ENCODE assay signal across 2 cellular contexts in the genomic region with DNA sequence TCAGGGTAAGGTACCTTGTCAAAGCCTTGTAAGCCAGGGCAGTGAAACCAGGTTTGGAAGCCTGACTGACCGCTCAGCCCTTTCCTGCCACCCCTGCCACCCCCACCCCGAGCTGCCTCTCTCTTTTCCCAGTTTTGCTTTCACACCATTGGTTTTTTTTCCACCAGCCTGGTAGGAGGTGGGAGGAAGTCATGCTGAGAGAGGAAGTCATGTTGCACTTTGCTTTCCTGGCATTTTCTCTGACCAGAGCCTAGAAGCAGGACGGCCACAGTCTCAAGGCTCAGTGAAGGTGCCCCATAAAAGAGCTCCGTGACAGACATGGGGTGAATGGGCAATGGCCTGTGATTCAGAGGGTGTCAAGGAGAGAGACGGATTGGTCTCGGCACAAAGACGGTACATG.
TF ChIP-seq lines count a peak whose summit lies in the region.

No MANE protein-coding gene starts in this region.

TF ChIP-seq in HEK293, 187 proteins besides CTCF, POLR2A, EP300 and RAD21:
- TF ChIP-seq EGR2 (tag by site-specific recombination; IDR thresholded peaks at IDR 0.05; ENCODE audit: low read depth) = peak; percentile 55
- TF ChIP-seq ZNF776 (tag by site-specific recombination; IDR thresholded peaks at IDR 0.05; ENCODE audit: borderline replicate concordance) = no peak
- TF ChIP-seq ZNF792 (tag by site-specific recombination; IDR thresholded peaks at IDR 0.05) = no peak
- TF ChIP-seq ZIC2 (tag by site-specific recombination; IDR thresholded peaks at IDR 0.05) = peak; percentile 29; the same call in 1 of the 2 replicates
- peak; percentile 54 for TF ChIP-seq ZFHX2 (tag by site-specific recombination; conservative IDR thresholded peaks at IDR 0.05)

TF ChIP-seq in H1, 55 proteins besides CTCF, POLR2A, EP300 and RAD21:
- TF ChIP-seq, protein P1, sequence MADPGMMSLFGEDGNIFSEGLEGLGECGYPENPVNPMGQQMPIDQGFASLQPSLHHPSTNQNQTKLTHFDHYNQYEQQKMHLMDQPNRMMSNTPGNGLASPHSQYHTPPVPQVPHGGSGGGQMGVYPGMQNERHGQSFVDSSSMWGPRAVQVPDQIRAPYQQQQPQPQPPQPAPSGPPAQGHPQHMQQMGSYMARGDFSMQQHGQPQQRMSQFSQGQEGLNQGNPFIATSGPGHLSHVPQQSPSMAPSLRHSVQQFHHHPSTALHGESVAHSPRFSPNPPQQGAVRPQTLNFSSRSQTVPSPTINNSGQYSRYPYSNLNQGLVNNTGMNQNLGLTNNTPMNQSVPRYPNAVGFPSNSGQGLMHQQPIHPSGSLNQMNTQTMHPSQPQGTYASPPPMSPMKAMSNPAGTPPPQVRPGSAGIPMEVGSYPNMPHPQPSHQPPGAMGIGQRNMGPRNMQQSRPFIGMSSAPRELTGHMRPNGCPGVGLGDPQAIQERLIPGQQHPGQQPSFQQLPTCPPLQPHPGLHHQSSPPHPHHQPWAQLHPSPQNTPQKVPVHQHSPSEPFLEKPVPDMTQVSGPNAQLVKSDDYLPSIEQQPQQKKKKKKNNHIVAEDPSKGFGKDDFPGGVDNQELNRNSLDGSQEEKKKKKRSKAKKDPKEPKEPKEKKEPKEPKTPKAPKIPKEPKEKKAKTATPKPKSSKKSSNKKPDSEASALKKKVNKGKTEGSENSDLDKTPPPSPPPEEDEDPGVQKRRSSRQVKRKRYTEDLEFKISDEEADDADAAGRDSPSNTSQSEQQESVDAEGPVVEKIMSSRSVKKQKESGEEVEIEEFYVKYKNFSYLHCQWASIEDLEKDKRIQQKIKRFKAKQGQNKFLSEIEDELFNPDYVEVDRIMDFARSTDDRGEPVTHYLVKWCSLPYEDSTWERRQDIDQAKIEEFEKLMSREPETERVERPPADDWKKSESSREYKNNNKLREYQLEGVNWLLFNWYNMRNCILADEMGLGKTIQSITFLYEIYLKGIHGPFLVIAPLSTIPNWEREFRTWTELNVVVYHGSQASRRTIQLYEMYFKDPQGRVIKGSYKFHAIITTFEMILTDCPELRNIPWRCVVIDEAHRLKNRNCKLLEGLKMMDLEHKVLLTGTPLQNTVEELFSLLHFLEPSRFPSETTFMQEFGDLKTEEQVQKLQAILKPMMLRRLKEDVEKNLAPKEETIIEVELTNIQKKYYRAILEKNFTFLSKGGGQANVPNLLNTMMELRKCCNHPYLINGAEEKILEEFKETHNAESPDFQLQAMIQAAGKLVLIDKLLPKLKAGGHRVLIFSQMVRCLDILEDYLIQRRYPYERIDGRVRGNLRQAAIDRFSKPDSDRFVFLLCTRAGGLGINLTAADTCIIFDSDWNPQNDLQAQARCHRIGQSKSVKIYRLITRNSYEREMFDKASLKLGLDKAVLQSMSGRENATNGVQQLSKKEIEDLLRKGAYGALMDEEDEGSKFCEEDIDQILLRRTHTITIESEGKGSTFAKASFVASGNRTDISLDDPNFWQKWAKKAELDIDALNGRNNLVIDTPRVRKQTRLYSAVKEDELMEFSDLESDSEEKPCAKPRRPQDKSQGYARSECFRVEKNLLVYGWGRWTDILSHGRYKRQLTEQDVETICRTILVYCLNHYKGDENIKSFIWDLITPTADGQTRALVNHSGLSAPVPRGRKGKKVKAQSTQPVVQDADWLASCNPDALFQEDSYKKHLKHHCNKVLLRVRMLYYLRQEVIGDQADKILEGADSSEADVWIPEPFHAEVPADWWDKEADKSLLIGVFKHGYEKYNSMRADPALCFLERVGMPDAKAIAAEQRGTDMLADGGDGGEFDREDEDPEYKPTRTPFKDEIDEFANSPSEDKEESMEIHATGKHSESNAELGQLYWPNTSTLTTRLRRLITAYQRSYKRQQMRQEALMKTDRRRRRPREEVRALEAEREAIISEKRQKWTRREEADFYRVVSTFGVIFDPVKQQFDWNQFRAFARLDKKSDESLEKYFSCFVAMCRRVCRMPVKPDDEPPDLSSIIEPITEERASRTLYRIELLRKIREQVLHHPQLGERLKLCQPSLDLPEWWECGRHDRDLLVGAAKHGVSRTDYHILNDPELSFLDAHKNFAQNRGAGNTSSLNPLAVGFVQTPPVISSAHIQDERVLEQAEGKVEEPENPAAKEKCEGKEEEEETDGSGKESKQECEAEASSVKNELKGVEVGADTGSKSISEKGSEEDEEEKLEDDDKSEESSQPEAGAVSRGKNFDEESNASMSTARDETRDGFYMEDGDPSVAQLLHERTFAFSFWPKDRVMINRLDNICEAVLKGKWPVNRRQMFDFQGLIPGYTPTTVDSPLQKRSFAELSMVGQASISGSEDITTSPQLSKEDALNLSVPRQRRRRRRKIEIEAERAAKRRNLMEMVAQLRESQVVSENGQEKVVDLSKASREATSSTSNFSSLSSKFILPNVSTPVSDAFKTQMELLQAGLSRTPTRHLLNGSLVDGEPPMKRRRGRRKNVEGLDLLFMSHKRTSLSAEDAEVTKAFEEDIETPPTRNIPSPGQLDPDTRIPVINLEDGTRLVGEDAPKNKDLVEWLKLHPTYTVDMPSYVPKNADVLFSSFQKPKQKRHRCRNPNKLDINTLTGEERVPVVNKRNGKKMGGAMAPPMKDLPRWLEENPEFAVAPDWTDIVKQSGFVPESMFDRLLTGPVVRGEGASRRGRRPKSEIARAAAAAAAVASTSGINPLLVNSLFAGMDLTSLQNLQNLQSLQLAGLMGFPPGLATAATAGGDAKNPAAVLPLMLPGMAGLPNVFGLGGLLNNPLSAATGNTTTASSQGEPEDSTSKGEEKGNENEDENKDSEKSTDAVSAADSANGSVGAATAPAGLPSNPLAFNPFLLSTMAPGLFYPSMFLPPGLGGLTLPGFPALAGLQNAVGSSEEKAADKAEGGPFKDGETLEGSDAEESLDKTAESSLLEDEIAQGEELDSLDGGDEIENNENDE (IDR thresholded peaks at IDR 0.05; ENCODE audit: insufficient replicate concordance, low read length) = no peak
- TF ChIP-seq GABPA (IDR thresholded peaks at IDR 0.05; ENCODE audit: borderline replicate concordance, insufficient read depth, low read length) (no peak), RNF2 (IDR thresholded peaks at IDR 0.05; ENCODE audit: borderline replicate concordance, low read depth, low read length, missing control alignments, poor library complexity, severe bottlenecking) (no peak), CBX8 (IDR thresholded peaks at IDR 0.05; ENCODE audit: borderline replicate concordance, low read depth, low read length) (no peak), TAF7 (optimal IDR thresholded peaks at IDR 0.05; ENCODE audit: borderline replicate concordance, low read depth, low read length) (no peak), RBBP5 (IDR thresholded peaks at IDR 0.05; ENCODE audit: borderline replicate concordance, low read depth, low read length) (no peak), HDAC6 (IDR thresholded peaks at IDR 0.05; ENCODE audit: low read depth, low read length) (no peak), YY1 (IDR thresholded peaks at IDR 0.05; ENCODE audit: low read depth, low read length) (no peak), SP2 (IDR thresholded peaks at IDR 0.05; ENCODE audit: low read length) (no peak), PHF8 (conservative IDR thresholded peaks at IDR 0.05; ENCODE audit: low read depth, low read length) (no peak), JUND (IDR thresholded peaks at IDR 0.05; ENCODE audit: low read length) (no peak), SP1 (IDR thresholded peaks at IDR 0.05; ENCODE audit: low read depth, low read length) (no peak), POU5F1 (IDR thresholded peaks at IDR 0.05; ENCODE audit: low read depth, low read length) (no peak), CBX5 (IDR thresholded peaks at IDR 0.05; ENCODE audit: low read depth, low read length) (no peak), SRF (IDR thresholded peaks at IDR 0.05; ENCODE audit: low read depth, low read length) (no peak), EGR1 (IDR thresholded peaks at IDR 0.05; ENCODE audit: borderline replicate concordance, low read depth, low read length) (no peak), TEAD4 (IDR thresholded peaks at IDR 0.05; ENCODE audit: low read depth, low read length) (no peak)
- TF ChIP-seq, protein P2, sequence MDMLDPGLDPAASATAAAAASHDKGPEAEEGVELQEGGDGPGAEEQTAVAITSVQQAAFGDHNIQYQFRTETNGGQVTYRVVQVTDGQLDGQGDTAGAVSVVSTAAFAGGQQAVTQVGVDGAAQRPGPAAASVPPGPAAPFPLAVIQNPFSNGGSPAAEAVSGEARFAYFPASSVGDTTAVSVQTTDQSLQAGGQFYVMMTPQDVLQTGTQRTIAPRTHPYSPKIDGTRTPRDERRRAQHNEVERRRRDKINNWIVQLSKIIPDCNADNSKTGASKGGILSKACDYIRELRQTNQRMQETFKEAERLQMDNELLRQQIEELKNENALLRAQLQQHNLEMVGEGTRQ (IDR thresholded peaks at IDR 0.05; ENCODE audit: low read length) = no peak
TF ChIP-seq in H1: peak in this region for 0.
